Comparison of ENCODE assay signal across 23 cellular contexts in the genomic region with DNA sequence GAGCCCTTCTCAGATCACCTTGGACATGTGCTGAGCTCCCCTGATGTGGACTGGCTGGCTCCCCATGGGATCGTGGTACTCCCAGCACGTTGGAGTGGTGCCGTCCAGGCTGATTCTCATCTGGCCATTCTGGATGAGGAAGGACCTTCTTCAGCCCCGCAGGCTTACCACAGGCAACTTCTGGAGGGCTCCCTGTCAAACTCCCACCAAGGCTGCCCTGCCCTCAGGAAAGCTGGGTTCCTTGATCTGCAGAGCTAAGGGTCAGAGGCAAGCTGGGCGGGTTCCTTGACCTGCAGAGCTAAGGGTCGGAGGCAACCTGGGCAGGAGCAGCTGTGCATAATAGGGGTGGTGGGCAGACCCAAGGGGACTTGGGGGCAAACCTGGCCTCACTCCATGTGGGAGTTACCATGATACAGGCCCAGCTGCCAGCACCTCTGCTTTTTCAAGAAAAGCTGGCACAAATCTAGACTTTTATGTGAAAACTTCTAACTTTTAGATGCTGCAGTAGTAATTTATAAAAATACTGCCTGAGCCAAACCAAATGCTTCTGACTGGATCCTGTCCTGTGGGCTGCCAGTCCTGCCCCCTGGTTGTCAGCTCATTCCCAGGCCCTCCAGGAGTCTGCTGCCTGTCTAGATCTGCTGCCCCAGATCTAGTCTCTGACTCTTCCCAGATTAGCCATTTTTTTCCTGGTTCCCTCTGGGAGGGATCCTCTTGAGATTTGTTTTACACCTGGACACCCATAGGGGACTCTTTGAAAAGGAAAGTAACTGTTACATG. TPM values are rescaled to one million over a fixed set of nuclear protein-coding genes. Genes with fewer than 3 reads are reported as not detected.
DNase-seq lines count a peak whose midpoint lies in the region; ATAC-seq and TF ChIP-seq lines count a peak whose summit lies in the region.
"Had no signal": no experiment of that assay in that cellular context is flagged by ENCODE, and none has a peak within 500 bp of the region (broad histone marks: within the 10 kb centered on the region; RNA-seq: fewer than 3 reads in every experiment).

No MANE protein-coding gene starts in this region.

- CTCF ChIA-PET in activated CD8-positive, alpha-beta T cell treated with anti-CD3 and anti-CD28 coated beads, Interleukin-2, amount 10 ng/mL, durations not matched to agents 7 days and 5 days (lab: Charles Lee): interaction anchor here (1.1 to 2.3 kb wide), 4 partner anchors 22 to 143 kb away, joined by 3 to 9 read pairs (median 6); no protein-coding TSS in a partner anchor

- peak overlapping the region; percentile 40 for H3K27ac Mint-ChIP-seq in stimulated activated effector memory CD8-positive, alpha-beta T cell treated with anti-CD3 and anti-CD28 coated beads, Interleukin-12 subunit alpha, Interleukin-12 subunit beta, amount 100 ng/mL, for 72 hours
- no peak overlapping the region for H3K27ac Mint-ChIP-seq in activated CD8-positive, alpha-beta T cell treated with anti-CD3 and anti-CD28 coated beads, Interleukin-2, amount 10 ng/mL, durations not matched to agents 7 days and 5 days

- peaks cover 18% of the 10 kb centered on the region for H3K36me3 Mint-ChIP-seq in stimulated activated effector memory CD8-positive, alpha-beta T cell treated with anti-CD3 and anti-CD28 coated beads, Interleukin-12 subunit alpha, Interleukin-12 subunit beta, amount 100 ng/mL, for 72 hours
- H3K36me3 Mint-ChIP-seq in activated CD8-positive, alpha-beta T cell treated with anti-CD3 and anti-CD28 coated beads, Interleukin-2, amount 10 ng/mL, durations not matched to agents 7 days and 5 days (ENCODE audit: low read depth): no peaks in the 10 kb centered on the region
- H3K36me3 Mint-ChIP-seq: CD4-positive, CD25-positive, alpha-beta regulatory T cell had no signal

- no peaks in the 10 kb centered on the region for H3K4me1 Mint-ChIP-seq in stimulated activated effector memory CD8-positive, alpha-beta T cell treated with anti-CD3 and anti-CD28 coated beads, Interleukin-12 subunit alpha, Interleukin-12 subunit beta, amount 100 ng/mL, for 72 hours
- no peaks in the 10 kb centered on the region for H3K4me1 Mint-ChIP-seq in activated CD8-positive, alpha-beta T cell treated with anti-CD3 and anti-CD28 coated beads, Interleukin-2, amount 10 ng/mL, durations not matched to agents 7 days and 5 days (ENCODE audit: low read depth)

- H3K27me3 Mint-ChIP-seq in activated CD8-positive, alpha-beta T cell treated with anti-CD3 and anti-CD28 coated beads, Interleukin-2, amount 10 ng/mL, durations not matched to agents 7 days and 5 days (ENCODE audit: low read depth): peaks cover 15% of the 10 kb centered on the region
- H3K27me3 Mint-ChIP-seq: CD4-positive, CD25-positive, alpha-beta regulatory T cell had no signal

- peak overlapping the region; percentile 11 to 78 (median 65); a peak in 20 of 22 replicates for H3K4me2 ChIP-seq in BLaER1 treated with 17β-estradiol and CSF1 and Interleukin-3, amounts not matched to agents 10 nM and 100 nM
- H3K4me2 ChIP-seq: PC-9 had no signal

- TF ChIP-seq CTCF in RWPE2 (IDR thresholded peaks at IDR 0.05; ENCODE audit: poor library complexity, severe bottlenecking): no peak
- no peak for TF ChIP-seq CTCF in epithelial cell of esophagus (IDR thresholded peaks at IDR 0.05; ENCODE audit: insufficient read depth, low read depth, low read length, missing control alignments)

- H3K9ac ChIP-seq in BLaER1 treated with 17β-estradiol and CSF1 and Interleukin-3, amounts not matched to agents 10 nM and 100 nM: no peak overlapping the region

- H3K4me3 ChIP-seq in BLaER1 treated with 17β-estradiol and CSF1 and Interleukin-3, amounts not matched to agents 10 nM and 100 nM: no peak overlapping the region
- H3K4me3 ChIP-seq in RWPE2 (ENCODE audit: severe bottlenecking) (no peak overlapping the region), epithelial cell of esophagus (ENCODE audit: low read length) (no peak overlapping the region)
- H3K4me3 ChIP-seq: MG63, PC-9 had no signal

- no peak overlapping the region for H3K4me3 Mint-ChIP-seq in stimulated activated effector memory CD8-positive, alpha-beta T cell treated with anti-CD3 and anti-CD28 coated beads, Interleukin-12 subunit alpha, Interleukin-12 subunit beta, amount 100 ng/mL, for 72 hours
- H3K4me3 Mint-ChIP-seq in activated CD8-positive, alpha-beta T cell treated with anti-CD3 and anti-CD28 coated beads, Interleukin-2, amount 10 ng/mL, durations not matched to agents 7 days and 5 days: no peak overlapping the region
- H3K4me3 Mint-ChIP-seq: CD4-positive, CD25-positive, alpha-beta regulatory T cell had no signal

- no peaks in the 10 kb centered on the region for H3K27me3 ChIP-seq in BLaER1 treated with 17β-estradiol and CSF1 and Interleukin-3, amounts not matched to agents 10 nM and 100 nM
- no peaks in the 10 kb centered on the region for H3K27me3 ChIP-seq in RWPE2 (ENCODE audit: insufficient read depth, poor library complexity, severe bottlenecking)
- H3K27me3 ChIP-seq: MG63 had no signal

- H3K9me3 Mint-ChIP-seq in stimulated activated effector memory CD8-positive, alpha-beta T cell treated with anti-CD3 and anti-CD28 coated beads, Interleukin-12 subunit alpha, Interleukin-12 subunit beta, amount 100 ng/mL, for 72 hours: no peaks in the 10 kb centered on the region
- H3K9me3 Mint-ChIP-seq in activated CD8-positive, alpha-beta T cell treated with anti-CD3 and anti-CD28 coated beads, Interleukin-2, amount 10 ng/mL, durations not matched to agents 7 days and 5 days (ENCODE audit: insufficient read depth): no peaks in the 10 kb centered on the region
- H3K9me3 Mint-ChIP-seq: CD4-positive, CD25-positive, alpha-beta regulatory T cell had no signal

- no peaks in the 10 kb centered on the region for H3K36me3 ChIP-seq in BLaER1 treated with 17β-estradiol and CSF1 and Interleukin-3, amounts not matched to agents 10 nM and 100 nM
- no peaks in the 10 kb centered on the region for H3K36me3 ChIP-seq in RWPE2 (ENCODE audit: low read depth)
- H3K36me3 ChIP-seq: MG63 had no signal

- POLR2A ChIA-PET in activated CD8-positive, alpha-beta T cell treated with anti-CD3 and anti-CD28 coated beads, Interleukin-2, amount 10 ng/mL, durations not matched to agents 7 days and 5 days (lab: Charles Lee): interaction anchor here (1.4 kb wide), 1 partner anchor 18 kb away, joined by 4 read pairs; no protein-coding TSS in a partner anchor

- no peaks in the 10 kb centered on the region for H3K9me3 ChIP-seq in BLaER1 treated with 17β-estradiol and CSF1 and Interleukin-3, amounts not matched to agents 10 nM and 100 nM (replicated peaks in 1 of 11)
- H3K9me3 ChIP-seq in RWPE2 (ENCODE audit: severe bottlenecking): no peaks in the 10 kb centered on the region
- H3K9me3 ChIP-seq: Caco-2, MG63 had no signal

- no peaks in the 10 kb centered on the region for H4K20me1 ChIP-seq in BLaER1 treated with 17β-estradiol and CSF1 and Interleukin-3, amounts not matched to agents 10 nM and 100 nM

- H3K27ac ChIP-seq in BLaER1 treated with 17β-estradiol and CSF1 and Interleukin-3, amounts not matched to agents 10 nM and 100 nM: no peak overlapping the region
- H3K27ac ChIP-seq in RWPE2 (ENCODE audit: poor library complexity, severe bottlenecking): peak overlapping the region; percentile 24
- H3K27ac ChIP-seq: HL-60, PC-9 had no signal

- H3K4me1 ChIP-seq in BLaER1 treated with 17β-estradiol and CSF1 and Interleukin-3, amounts not matched to agents 10 nM and 100 nM: peaks cover 14 to 71% (median 19%) of the 10 kb centered on the region in 10 experiments
- peaks cover 12% of the 10 kb centered on the region for H3K4me1 ChIP-seq in RWPE2 (ENCODE audit: insufficient read depth, poor library complexity, severe bottlenecking)
- H3K4me1 ChIP-seq: Caco-2 had no signal

- ATAC-seq in RWPE2 (ENCODE audit: low read depth) (0 out of 3 replicates have a peak, but pooled peaks have one; percentile 27), GM19455 (IDR thresholded peaks at IDR 0.05; ENCODE audit: unreplicated experiment) (no peak), HG03139 (IDR thresholded peaks at IDR 0.05; ENCODE audit: unreplicated experiment) (no peak)
- ATAC-seq in stimulated activated effector memory CD8-positive, alpha-beta T cell treated with anti-CD3 and anti-CD28 coated beads, Interleukin-12 subunit alpha, Interleukin-12 subunit beta, amount 100 ng/mL, for 72 hours: no peak
- no peak for ATAC-seq in activated CD8-positive, alpha-beta T cell treated with anti-CD3 and anti-CD28 coated beads, Interleukin-2, amount 10 ng/mL, durations not matched to agents 7 days and 5 days

- DNase-seq in RWPE2 (ENCODE audit: low spot score): no peak
- DNase-seq in epithelial cell of esophagus (ENCODE audit: low read depth): peak; percentile 38
- no peak for DNase-seq in stimulated activated effector memory CD8-positive, alpha-beta T cell treated with anti-CD3 and anti-CD28 coated beads, Interleukin-12 subunit alpha, Interleukin-12 subunit beta, amount 100 ng/mL, for 72 hours (ENCODE audit: low spot score in 2 of 2)
- DNase-seq in activated CD8-positive, alpha-beta T cell treated with anti-CD3 and anti-CD28 coated beads, Interleukin-2, amount 10 ng/mL, durations not matched to agents 7 days and 5 days: no peak
- DNase-seq in anterior cingulate cortex (lab: John Stamatoyannopoulos, UW): no peak
- DNase-seq: AML-193; Caco-2; CD4-positive, CD25-positive, alpha-beta regulatory T cell; NCI-H1092; NCI-H1436 treated with DMSO at 0.1 percent for 48 hours; NCI-H2029; NCI-H345; NCI-H526; PC-9; SW 1271 had no signal

RNA-seq across cellular contexts. Expression of a gene that starts 5.6 kb away (rescaled TPM):
- not detected for total RNA-seq in activated CD8-positive, alpha-beta T cell treated with anti-CD3 and anti-CD28 coated beads, Interleukin-2, amount 10 ng/mL, durations not matched to agents 7 days and 5 days
- total RNA-seq: A673; Caco-2; CD4-positive, CD25-positive, alpha-beta regulatory T cell; H1; HT1080; PC-9 had no signal

RNA-seq across cellular contexts. Expression of a gene that starts 19.5 kb away (rescaled TPM):
- under 1 TPM; 0.23 to 0.26 TPM for total RNA-seq in activated CD8-positive, alpha-beta T cell treated with anti-CD3 and anti-CD28 coated beads, Interleukin-2, amount 10 ng/mL, durations not matched to agents 7 days and 5 days
- total RNA-seq: A673, HT1080 had no signal

RNA-seq across cellular contexts. Expression of a gene that starts 27.5 kb away (rescaled TPM):
- 1 to 10 TPM; 2.4 to 2.7 TPM for total RNA-seq in activated CD8-positive, alpha-beta T cell treated with anti-CD3 and anti-CD28 coated beads, Interleukin-2, amount 10 ng/mL, durations not matched to agents 7 days and 5 days
- total RNA-seq: A673, Caco-2, HT1080 had no signal

RNA-seq across cellular contexts. Expression of a gene that starts 50.2 kb away (rescaled TPM):
- total RNA-seq in activated CD8-positive, alpha-beta T cell treated with anti-CD3 and anti-CD28 coated beads, Interleukin-2, amount 10 ng/mL, durations not matched to agents 7 days and 5 days: 10 to 100 TPM; 29.8 to 31.7 TPM

RNA-seq across cellular contexts. Expression of a gene that starts 53.9 kb away (rescaled TPM):
- under 1 TPM; 0.16 to 0.32 TPM for total RNA-seq in activated CD8-positive, alpha-beta T cell treated with anti-CD3 and anti-CD28 coated beads, Interleukin-2, amount 10 ng/mL, durations not matched to agents 7 days and 5 days
- total RNA-seq: A673, Caco-2, H1, HT1080, PC-9 had no signal
